1 cellular context compared by ENCODE assay signal in genomic region chr3:32004111-32004790, GRCh38.
TF ChIP-seq lines count a peak whose summit lies in the region.

No MANE protein-coding gene starts in this region.

TF ChIP-seq in HepG2, 621 proteins besides CTCF, POLR2A, EP300 and RAD21 (continued from another document):
- no peak for TF ChIP-seq ZNF362 (CRISPR knock-in tag; IDR thresholded peaks at IDR 0.05; ENCODE audit: borderline replicate concordance)
- no peak for TF ChIP-seq SMAD9 (CRISPR knock-in tag; IDR thresholded peaks at IDR 0.05)
